33 cellular contexts compared by ENCODE assay signal in the genomic region with DNA sequence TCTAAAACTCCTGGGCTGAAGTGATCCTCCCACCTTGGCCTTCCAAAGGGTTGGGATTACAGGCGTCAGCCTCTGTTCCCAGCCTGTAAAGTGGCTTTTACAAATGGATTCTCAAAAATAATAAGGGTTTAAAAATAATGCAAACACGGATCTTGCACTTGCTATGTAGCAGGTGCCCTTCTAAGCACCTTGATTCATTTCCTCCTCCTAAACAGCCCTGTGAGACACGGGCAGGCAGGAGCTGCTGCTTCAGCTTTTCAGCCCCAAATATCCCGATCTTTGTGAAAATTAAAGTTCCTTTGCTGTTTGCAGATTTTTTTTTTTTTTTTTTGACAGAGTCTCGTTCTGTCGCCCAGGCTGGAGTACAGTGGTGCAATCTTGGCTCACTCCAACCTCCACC. TPM values are rescaled to one million over a fixed set of nuclear protein-coding genes. Genes with fewer than 3 reads are reported as not detected.
"Had no signal": no experiment of that assay in that cellular context is flagged by ENCODE, and none has a peak within 500 bp of the region (broad histone marks: within the 10 kb centered on the region; RNA-seq: fewer than 3 reads in every experiment).

No MANE protein-coding gene starts in this region.

- H3K9me3 ChIP-seq: adrenal gland, body of pancreas, esophagus squamous epithelium, gastroesophageal sphincter had no signal

- H3K4me3 ChIP-seq: adrenal gland, body of pancreas, coronary artery, esophagus squamous epithelium, gastroesophageal sphincter had no signal

- H3K27me3 ChIP-seq: adrenal gland, body of pancreas had no signal

- DNase-seq: activated CD4-positive, alpha-beta memory T cell treated with anti-CD3 and anti-CD28 coated beads for 36 hours; activated CD4-positive, alpha-beta T cell treated with anti-CD3 and anti-CD28 coated beads for 36 hours; activated CD4-positive, alpha-beta T cell treated with anti-CD3 and anti-CD28 coated beads, Interleukin-2, amount 10 ng/mL, durations not matched to agents 24 days and 14 days; activated CD4-positive, CD25-positive, alpha-beta regulatory T cell; activated CD4-positive, CD25-positive, alpha-beta regulatory T cell treated with anti-CD3 and anti-CD28 coated beads, Interleukin-2, amount 50 U/mL, for 72 hours; activated CD8-positive, alpha-beta memory T cell treated with anti-CD3 and anti-CD28 coated beads, Interleukin-2, amount 10 ng/mL, durations not matched to agents 7 days and 5 days; activated CD8-positive, alpha-beta memory T cell treated with anti-CD3 and anti-CD28 coated beads, Interleukin-2, amount 50 U/mL, for 4 hours; activated CD8-positive, alpha-beta T cell treated with anti-CD3 and anti-CD28 coated beads, Interleukin-2, amount 10 ng/mL, durations not matched to agents 7 days and 5 days; activated effector memory CD4-positive, alpha-beta T cell treated with anti-CD3 and anti-CD28 coated beads, Interleukin-2, amount 50 U/mL, for 16 hours; activated naive CD4-positive, alpha-beta T cell treated with anti-CD3 and anti-CD28 coated beads for 36 hours; activated naive CD8-positive, alpha-beta T cell treated with anti-CD3 and anti-CD28 coated beads for 36 hours; activated naive CD8-positive, alpha-beta T cell treated with anti-CD3 and anti-CD28 coated beads, Interleukin-2, amount 50 U/mL, for 24 hours; activated T-cell treated with anti-CD3 and anti-CD28 coated beads, Interleukin-2, amount 50 U/mL, for 1 hour; activated T-cell treated with anti-CD3 and anti-CD28 coated beads, Interleukin-2, amount 50 U/mL, for 48 hours; adrenal gland; body of pancreas; central memory CD4-positive, alpha-beta T cell; cerebellar nuclear complex; dermis blood vessel endothelial cell; effector CD8-positive, alpha-beta T cell; esophagus squamous epithelium; foreskin melanocyte; T-helper 2 cell had no signal

- H3K4me1 ChIP-seq: adrenal gland, esophagus squamous epithelium, gastroesophageal sphincter had no signal

- ATAC-seq: activated CD4-positive, alpha-beta T cell treated with anti-CD3 and anti-CD28 coated beads for 36 hours; activated CD8-positive, alpha-beta memory T cell treated with anti-CD3 and anti-CD28 coated beads, Interleukin-2, amount 10 ng/mL, durations not matched to agents 7 days and 5 days; activated CD8-positive, alpha-beta T cell treated with anti-CD3 and anti-CD28 coated beads, Interleukin-2, amount 10 ng/mL, durations not matched to agents 7 days and 5 days; activated naive CD8-positive, alpha-beta T cell treated with anti-CD3 and anti-CD28 coated beads, Interleukin-2, amount 50 U/mL, for 24 hours; body of pancreas; gastroesophageal sphincter had no signal

- FAIRE-seq: endometrium, endothelial cell of umbilical vein had no signal

- H3K27ac ChIP-seq: adrenal gland, body of pancreas, coronary artery, epithelial cell of prostate, esophagus squamous epithelium, gastroesophageal sphincter had no signal

- H3K36me3 ChIP-seq: adrenal gland, esophagus squamous epithelium, gastroesophageal sphincter had no signal

RNA-seq across cellular contexts. Expression of a gene that starts 43.9 kb away (rescaled TPM):
- total RNA-seq: activated CD4-positive, alpha-beta T cell treated with anti-CD3 and anti-CD28 coated beads, Interleukin-2, amount 10 ng/mL, durations not matched to agents 24 days and 14 days; activated CD8-positive, alpha-beta memory T cell treated with anti-CD3 and anti-CD28 coated beads for 36 hours; activated CD8-positive, alpha-beta memory T cell treated with anti-CD3 and anti-CD28 coated beads, Interleukin-2, amount 10 ng/mL, durations not matched to agents 7 days and 5 days; activated CD8-positive, alpha-beta T cell treated with anti-CD3 and anti-CD28 coated beads, Interleukin-2, amount 10 ng/mL, durations not matched to agents 7 days and 5 days; activated naive CD4-positive, alpha-beta T cell treated with anti-CD3 and anti-CD28 coated beads for 36 hours; activated T-helper 1 cell treated with anti-CD3 and anti-CD28 coated beads, Interleukin-12 subunit alpha, Interleukin-12 subunit beta, Interleukin-2, Interleukin-4 antibody, amounts not matched to agents 30 ng/mL and 10 ng/mL and 1 ng/mL, durations not matched to agents 14 hours and 24 hours and 36 hours; activated T-helper 2 cell treated with anti-CD3 and anti-CD28 coated beads, Interferon-gamma antibody, Interleukin-2, Interleukin-4, amounts not matched to agents 10 μg/mL and 5 μg/mL and 100 μg/mL, durations not matched to agents 14 hours and 24 hours and 36 hours; dermis blood vessel endothelial cell; endothelial cell of umbilical vein; glomerular endothelial cell; T-helper 1 cell treated with Interleukin-12 subunit alpha and Interleukin-12 subunit beta and Interleukin-4 antibody, amounts not matched to agents 30 ng/mL and 1 ng/mL, for 36 hours had no signal
- polyA plus RNA-seq: endothelial cell of umbilical vein had no signal
